In genomic region chr17:74296548-74296936, GRCh38 we compare ENCODE assay signal across 9 cellular contexts. TPM values are rescaled to one million over a fixed set of nuclear protein-coding genes. Genes with fewer than 3 reads are reported as not detected.
A peak's percentile ranks its signal among the peaks of the same experiment; 100 is the strongest.
DNase-seq lines count a peak whose midpoint lies in the region; ATAC-seq and TF ChIP-seq lines count a peak whose summit lies in the region.
"Had no signal": no experiment of that assay in that cellular context is flagged by ENCODE, and none has a peak within 500 bp of the region (broad histone marks: within the 10 kb centered on the region; RNA-seq: fewer than 3 reads in every experiment).

No MANE protein-coding gene starts in this region.

- peaks cover 16% of the 10 kb centered on the region for H3K4me1 Mint-ChIP-seq in activated T-helper 17 cell treated with anti-CD3 and anti-CD28 coated beads, Interleukin-2, amount 50 U/mL, for 72 hours

- H3K9me3 ChIP-seq in heart right ventricle = peaks cover 0 to 2% (median 0%) of the 10 kb centered on the region in 11 donors

- intact Hi-C loops in heart right ventricle (cut with DNase I) = loop anchor here in 8 of 10 donors (1.0 to 5.0 kb wide), 6 partner anchors 81 to 86 kb away; partner anchors contain the start of gene TTYH2 (in 6 of the 8)
- intact Hi-C loops in sciatic nerve (cut with DNase I) = loop anchor here (5.0 kb wide), 1 partner anchor 84 kb away; the partner anchor contains the start of gene TTYH2
- intact Hi-C loops in posterior vena cava (cut with DNase I) = loop anchor here in 1 of 2 donors (5.0 kb wide), 1 partner anchor 784 kb away; no protein-coding TSS in a partner anchor

- no peaks in the 10 kb centered on the region for H3K36me3 Mint-ChIP-seq in activated T-helper 17 cell treated with anti-CD3 and anti-CD28 coated beads, Interleukin-2, amount 50 U/mL, for 72 hours (ENCODE audit: low read depth)

- in situ Hi-C loops in ACHN (cut with HindIII; ENCODE audit: low pct_ligation_motif_present, low pct_unique_long_range_greater_than_20kb, low sequenced_read_pairs) (no loop called here), G401 (cut with HindIII; ENCODE audit: low sequenced_read_pairs) (loop anchor here (10.0 kb wide), 1 partner anchor 48 kb away; no protein-coding TSS in a partner anchor)

- H3K4me1 ChIP-seq in heart right ventricle = peaks cover 0 to 22% (median 8%) of the 10 kb centered on the region in 9 donors

- ATAC-seq in activated T-helper 17 cell treated with anti-CD3 and anti-CD28 coated beads, Interleukin-2, amount 50 U/mL, for 72 hours (replicated peaks) = peak; percentile 42
- peak; percentile 62 to 87 (median 82) for ATAC-seq in heart right ventricle
- ATAC-seq in sciatic nerve = peak; percentile 90

- DNase-seq in ACHN (peak; percentile 67), G401 (ENCODE audit: low spot score) (peak; percentile 77), NCI-H345 (lab: John Stamatoyannopoulos, UW) (peak; percentile 30), heart right ventricle (peak; percentile 62 to 81), sciatic nerve (ENCODE audit: low spot score) (peak; percentile 86), posterior vena cava (ENCODE audit: low spot score) (no peak)
- no peak for DNase-seq in effector CD8-positive, alpha-beta T cell (lab: John Stamatoyannopoulos, UW)

- H3K4me3 Mint-ChIP-seq in activated T-helper 17 cell treated with anti-CD3 and anti-CD28 coated beads, Interleukin-2, amount 50 U/mL, for 72 hours = peak overlapping the region; percentile 69

- H3K36me3 ChIP-seq in heart right ventricle = no peaks in the 10 kb centered on the region

- TF ChIP-seq CTCF in heart right ventricle (IDR thresholded peaks at IDR 0.05) = peak; percentile 42 to 84 (median 65)

- no peak overlapping the region for H3K4me3 ChIP-seq in heart right ventricle

- H3K27me3 ChIP-seq in heart right ventricle = peaks cover 0 to 5% (median 0%) of the 10 kb centered on the region in 7 donors

- peak overlapping the region; percentile 91 for H3K27ac Mint-ChIP-seq in activated T-helper 17 cell treated with anti-CD3 and anti-CD28 coated beads, Interleukin-2, amount 50 U/mL, for 72 hours

- H3K27me3 Mint-ChIP-seq in activated T-helper 17 cell treated with anti-CD3 and anti-CD28 coated beads, Interleukin-2, amount 50 U/mL, for 72 hours = no peaks in the 10 kb centered on the region

- no peaks in the 10 kb centered on the region for H3K9me3 Mint-ChIP-seq in activated T-helper 17 cell treated with anti-CD3 and anti-CD28 coated beads, Interleukin-2, amount 50 U/mL, for 72 hours

- 2 to 8% methylated on average over 5 of the region's 5 CpGs for WGBS in heart right ventricle, 2 donors

- H3K27ac ChIP-seq in heart right ventricle = peak overlapping the region; percentile 67 to 92 (median 83)

RNA-seq across cellular contexts. Expression of gene DNAI2, which starts 22.5 kb away (rescaled TPM):
- total RNA-seq in G401 (2014; rRNA removed; shearing (Covaris generic)) = not detected in 2 replicates
- 1 to 10 TPM in 1 of 2 donors, under 1 TPM in 1; 0.19 to 1.6 TPM for total RNA-seq in activated T-helper 17 cell treated with anti-CD3 and anti-CD28 coated beads, Interleukin-2, amount 50 U/mL, for 72 hours
- total RNA-seq in heart right ventricle (under 1 TPM in 1 of 10 donors, not detected in 9; 0.16 TPM), sciatic nerve (not detected), posterior vena cava (not detected)
- not detected for polyA plus RNA-seq in heart right ventricle
- total RNA-seq: subcutaneous adipose tissue had no signal

RNA-seq across cellular contexts. Expression of gene KIF19, which starts 29.5 kb away (rescaled TPM):
- total RNA-seq in G401 (2014; rRNA removed; shearing (Covaris generic)) = not detected in 2 replicates
- total RNA-seq in activated T-helper 17 cell treated with anti-CD3 and anti-CD28 coated beads, Interleukin-2, amount 50 U/mL, for 72 hours = under 1 TPM; 0.11 to 0.53 TPM
- total RNA-seq in heart right ventricle = 1 to 10 TPM in 2 of 10 donors, under 1 TPM in 8; 0.07 to 1.5 (median 0.26) TPM
- polyA plus RNA-seq in heart right ventricle = under 1 TPM; 0.29 to 0.41 TPM
- 55.2 TPM for total RNA-seq in sciatic nerve
- 1 to 10 TPM; 1.4 to 2.3 TPM for total RNA-seq in posterior vena cava

Comparison
In these comparisons a context has a peak if more than half of its experiments do, and no peak if none do; other contexts are left out.
1. DNase-seq: peak in ACHN (single experiment), G401 (single experiment), NCI-H345 (single experiment), heart right ventricle (2 of 2) and sciatic nerve (single experiment); none in posterior vena cava (single experiment) and effector CD8-positive, alpha-beta T cell (single experiment).
2. RNA of gene KIF19, which starts 29.5 kb away (total RNA-seq): 55.2 TPM in sciatic nerve (single experiment); 1.4 to 2.3 TPM in posterior vena cava, 0.11 to 0.53 TPM in activated T-helper 17 cell treated with anti-CD3 and anti-CD28 coated beads, Interleukin-2, amount 50 U/mL, for 72 hours, 0.07 to 1.5 TPM in heart right ventricle and not detected in G401; every median in the first group is over 10 times any median in the second.
3. Peak in every context shown above with its lines, with median percentiles within 50 percentile points of each other: ATAC-seq.